Comparison of ENCODE assay signal across 8 cellular contexts in the genomic region with DNA sequence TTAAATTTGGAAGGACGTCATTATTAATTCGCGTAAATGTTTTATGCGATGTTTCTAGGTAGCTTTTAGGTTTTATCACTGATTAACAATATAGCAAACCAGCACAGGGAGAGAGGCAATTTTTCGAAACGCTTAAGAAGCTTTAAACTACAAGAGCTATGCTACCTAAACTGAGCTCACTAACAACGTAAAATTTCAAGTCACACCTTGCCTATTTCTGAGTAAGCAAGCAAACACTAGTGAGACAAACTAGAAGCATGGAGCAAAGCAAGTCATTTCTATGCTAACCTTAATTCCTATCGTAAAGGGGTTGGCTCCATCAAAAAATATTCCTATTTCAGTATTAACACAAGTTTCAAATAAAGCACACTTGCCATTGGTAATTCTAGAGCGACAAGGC. TPM values are rescaled to one million over a fixed set of nuclear protein-coding genes. Genes with fewer than 3 reads are reported as not detected.
DNase-seq lines count a peak whose midpoint lies in the region; ATAC-seq, FAIRE-seq and TF ChIP-seq lines count a peak whose summit lies in the region.

No MANE protein-coding gene starts in this region.

- H3K27ac ChIP-seq in Panc1 (ENCODE audit: low read length) (peak overlapping the region; percentile 46), esophagus muscularis mucosa (replicated peaks in 1 of 4) (peak overlapping the region; percentile 93 to 98 (median 96)), prostate gland (peak overlapping the region; percentile 97 to 99)

- CTCF ChIA-PET in Panc1 (lab: Charles Lee) = no interaction called here

- no peak for TF ChIP-seq POLR2A in esophagus muscularis mucosa (IDR thresholded peaks at IDR 0.05; ENCODE audit: low read depth)
- TF ChIP-seq POLR2A in prostate gland (IDR thresholded peaks at IDR 0.05) = no peak

- no peak for TF ChIP-seq EP300 in esophagus muscularis mucosa (IDR thresholded peaks at IDR 0.05)

- intact Hi-C loops in Panc1 (cut with micrococcal nuclease; ENCODE audit: unreplicated experiment) = no loop called here
- intact Hi-C loops in esophagus muscularis mucosa (cut with DNase I) = no loop called here
- intact Hi-C loops in prostate gland (cut with DNase I) = no loop called here
- intact Hi-C loops in head of caudate nucleus (cut with DNase I) = no loop called here

- in situ Hi-C loops in Panc1 (cut with HindIII; ENCODE audit: low pct_unique_long_range_greater_than_20kb, low sequenced_read_pairs) = no loop called here

- no peak for DNase-seq in GM06990 (ENCODE audit: extremely low read depth, insufficient read length)
- DNase-seq in Panc1 (ENCODE audit: low read depth, low spot score) = no peak
- DNase-seq in esophagus muscularis mucosa (ENCODE audit: extremely low spot score) = no peak
- DNase-seq in prostate gland (ENCODE audit: low spot score) = no peak
- DNase-seq in DMS114 treated with DMSO at 0.1 percent for 48 hours (lab: John Stamatoyannopoulos, UW; ENCODE audit: unreplicated experiment) = no peak
- DNase-seq in head of caudate nucleus = no peak
- DNase-seq in HTR-8/SVneo (ENCODE audit: insufficient read length, low spot score) = no peak

- WGBS in esophagus muscularis mucosa = 53% methylated on average over 9 of the region's 9 CpGs
- 23% methylated on average over 9 of the region's 9 CpGs for WGBS in prostate gland

- H3K4me1 ChIP-seq in Panc1 (ENCODE audit: control insufficient read depth, insufficient read depth, low read length) (peaks cover 12% of the 10 kb centered on the region), esophagus muscularis mucosa (peaks cover 18 to 42% (median 42%) of the 10 kb centered on the region in 4 donors), prostate gland (replicated peaks) (no peaks in the 10 kb centered on the region)

- no peaks in the 10 kb centered on the region for H3K9me3 ChIP-seq in Panc1 (ENCODE audit: control insufficient read depth, insufficient read depth, low read depth, low read length)
- no peaks in the 10 kb centered on the region for H3K9me3 ChIP-seq in esophagus muscularis mucosa
- H3K9me3 ChIP-seq in prostate gland = no peaks in the 10 kb centered on the region

- FAIRE-seq in HTR-8/SVneo (lab: Jason Lieb, UNC) = no peak

- H3K36me3 ChIP-seq in GM06990 (ENCODE audit: control insufficient read depth, insufficient read depth, low read length) (no peaks in the 10 kb centered on the region), Panc1 (ENCODE audit: control insufficient read depth, insufficient read depth, low read length) (0 out of 2 replicates have a peak, but pooled peaks cover 4% of the 10 kb centered on the region), esophagus muscularis mucosa (no peaks in the 10 kb centered on the region), prostate gland (no peaks in the 10 kb centered on the region)

- TF ChIP-seq CTCF in GM06990 (IDR thresholded peaks at IDR 0.05; ENCODE audit: insufficient read depth, low read length, poor library complexity, severe bottlenecking) (no peak), Panc1 (IDR thresholded peaks at IDR 0.05) (no peak), esophagus muscularis mucosa (IDR thresholded peaks at IDR 0.05) (no peak), prostate gland (IDR thresholded peaks at IDR 0.05) (no peak)

- no peak for ATAC-seq in Panc1
- ATAC-seq in GM18511 (IDR thresholded peaks at IDR 0.05; ENCODE audit: unreplicated experiment) = no peak

- POLR2A ChIA-PET in Panc1 (lab: Charles Lee) = no interaction called here

- BruUV-seq in Panc1 (replicated peaks; lab: Mats Ljungman, UMichigan) = TSS peak; percentile 70

- H3K27me3 ChIP-seq in GM06990 (replicated peaks; ENCODE audit: control insufficient read depth, insufficient read depth, low read length) (no peaks in the 10 kb centered on the region), Panc1 (ENCODE audit: control insufficient read depth, insufficient read depth, low read length) (no peaks in the 10 kb centered on the region), esophagus muscularis mucosa (no peaks in the 10 kb centered on the region), prostate gland (replicated peaks; ENCODE audit: insufficient read depth) (no peaks in the 10 kb centered on the region)

- H3K4me3 ChIP-seq in GM06990 (replicated peaks; ENCODE audit: low read depth, low read length) (peak overlapping the region; percentile 85), Panc1 (ENCODE audit: low read depth in 2 of 2, low read length in 2 of 2) (peak overlapping the region; percentile 80 to 92), esophagus muscularis mucosa (peak overlapping the region; percentile 79 to 99 (median 86)), prostate gland (peak overlapping the region; percentile 88 to 96)

RNA-seq across cellular contexts. Expression of gene ITSN2, which starts 1.2 kb away (rescaled TPM):
- total RNA-seq in Panc1 (2021; ENCODE audit: unreplicated experiment) (57.7 TPM), esophagus muscularis mucosa (10 to 100 TPM; 47.0 to 60.2 (median 53.6) TPM), prostate gland (10 to 100 TPM; 42.8 to 45.7 TPM)
- polyA plus RNA-seq in Panc1 (2012; ENCODE audit: insufficient read length) = 24.1 TPM

Comparison
In these comparisons a context has a peak if more than half of its experiments do, and no peak if none do; other contexts are left out.
1. H3K27ac ChIP-seq: peak in every context shown above with its lines; median percentile 98 in prostate gland; 96 in esophagus muscularis mucosa; 46 in Panc1.